ENCODE assay signal across 11 cellular contexts in genomic region chr22:37231406-37232139, GRCh38. TPM values are rescaled to one million over a fixed set of nuclear protein-coding genes. Genes with fewer than 3 reads are reported as not detected.
A peak's percentile ranks its signal among the peaks of the same experiment; 100 is the strongest.
DNase-seq lines count a peak whose midpoint lies in the region; ATAC-seq, FAIRE-seq and TF ChIP-seq lines count a peak whose summit lies in the region.
"Had no signal": no experiment of that assay in that cellular context is flagged by ENCODE, and none has a peak within 500 bp of the region (broad histone marks: within the 10 kb centered on the region; RNA-seq: fewer than 3 reads in every experiment).

No MANE protein-coding gene starts in this region.

- WGBS in H9 (ENCODE audit: extremely low coverage, insufficient read length, low lambda C conversion rate) = no CpG with 5 or more reads among the region's 21 CpGs
- WGBS in GM12878 (ENCODE audit: insufficient coverage, insufficient replicate concordance, low lambda C conversion rate, missing lambda C conversion rate) = 35% methylated on average over 16 of the region's 21 CpGs
- WGBS in tibial nerve, 2 donors = 74 to 77% methylated on average over 21 of the region's 21 CpGs

- TF ChIP-seq RAD21 in GM12878 (IDR thresholded peaks at IDR 0.05; ENCODE audit: insufficient read depth, low read depth, low read length) = no peak

- no peaks in the 10 kb centered on the region for H3K4me1 ChIP-seq in H9 (ENCODE audit: insufficient read depth, low read length)
- peaks cover 83% of the 10 kb centered on the region for H3K4me1 ChIP-seq in GM12878 (ENCODE audit: control insufficient read depth, insufficient read depth, low read length)
- no peaks in the 10 kb centered on the region for H3K4me1 ChIP-seq in GM23338 (ENCODE audit: insufficient read depth)
- H3K4me1 ChIP-seq in tibial nerve = peaks cover 0 to 38% (median 5%) of the 10 kb centered on the region in 4 donors

- intact Hi-C loops in GM12878 (cut with micrococcal nuclease; ENCODE audit: unreplicated experiment) = no loop called here

- no peak overlapping the region for H2BK15ac ChIP-seq in H9 (ENCODE audit: low read depth, low read length)

- no peaks in the 10 kb centered on the region for H4K20me1 ChIP-seq in H9 (ENCODE audit: control insufficient read depth, insufficient read depth, insufficient read length)
- H4K20me1 ChIP-seq in GM12878 (ENCODE audit: control insufficient read depth, insufficient read depth) = peaks cover 8% of the 10 kb centered on the region; the same call in 1 of the 2 replicates
- H4K20me1 ChIP-seq in GM23338 (replicated peaks; ENCODE audit: insufficient read depth) = no peaks in the 10 kb centered on the region

- H3K18ac ChIP-seq in H9 (ENCODE audit: insufficient read length, low read depth, low read length) = peak overlapping the region; percentile 52

- H3K56ac ChIP-seq in H9 (ENCODE audit: insufficient read length, low read depth, low read length) = no peak overlapping the region

- no peak overlapping the region; the same call in 1 of the 2 replicates for H3K14ac ChIP-seq in H9 (ENCODE audit: insufficient read depth, low read length)

- peaks cover 7 to 14% of the 10 kb centered on the region in 2 experiments for H3K4me1 Mint-ChIP-seq in H9
- H3K4me1 Mint-ChIP-seq in activated CD4-positive, alpha-beta T cell treated with anti-CD3 and anti-CD28 coated beads, Interleukin-2, amount 10 ng/mL, durations not matched to agents 7 days and 5 days = peaks cover 92% of the 10 kb centered on the region
- H3K4me1 Mint-ChIP-seq in GM23338 = peaks cover 8% of the 10 kb centered on the region

- peaks cover 41 to 51% of the 10 kb centered on the region in 2 experiments for H3K36me3 ChIP-seq in GM12878 (ENCODE audit: control insufficient read depth in 2 of 2, insufficient read depth in 2 of 2, low read length in 1 of 2)
- H3K36me3 ChIP-seq in GM23338 (ENCODE audit: insufficient read depth) = no peaks in the 10 kb centered on the region
- no peaks in the 10 kb centered on the region for H3K36me3 ChIP-seq in tibial nerve

- H3K9me3 ChIP-seq in H9 (ENCODE audit: control insufficient read depth, low read depth, low read length) (no peaks in the 10 kb centered on the region), GM12878 (replicated peaks; ENCODE audit: control insufficient read depth, insufficient read depth, low read length) (no peaks in the 10 kb centered on the region), tibial nerve (no peaks in the 10 kb centered on the region)

- POLR2A ChIA-PET in activated CD4-positive, alpha-beta T cell treated with anti-CD3 and anti-CD28 coated beads, Interleukin-2, amount 10 ng/mL, durations not matched to agents 7 days and 5 days (lab: Charles Lee) = interaction anchor here (0.9 to 2.0 kb wide), 2 partner anchors 10 to 11 kb away, joined by 4 to 5 read pairs; no protein-coding TSS in a partner anchor
- POLR2A ChIA-PET in GM12878 (lab: Charles Lee) = interaction anchor here (0.9 to 5.8 kb wide), 7 partner anchors 11 to 70 kb away, joined by 5 to 140 read pairs (median 9); partner anchors contain the start of gene RAC2

- no peak overlapping the region for H2BK120ac ChIP-seq in H9 (ENCODE audit: low read depth, low read length, poor library complexity, severe bottlenecking)

- SMC1A ChIA-PET in GM12878 (lab: Charles Lee; ENCODE audit: uncharacterized antibody, unreplicated experiment) = interaction anchor here (1.1 to 6.5 kb wide), 4 partner anchors 9 to 28 kb away, joined by 6 to 109 read pairs (median 46); partner anchors contain the start of gene RAC2

- H3K27me3 ChIP-seq in H9 (ENCODE audit: insufficient read depth, low read length) = no peaks in the 10 kb centered on the region
- H3K27me3 ChIP-seq in GM12878 (replicated peaks in 1 of 2; ENCODE audit: control insufficient read depth in 2 of 2, insufficient read depth in 2 of 2, low read length in 1 of 2) = no peaks in the 10 kb centered on the region
- no peaks in the 10 kb centered on the region for H3K27me3 ChIP-seq in GM23338 (ENCODE audit: insufficient read depth)
- H3K27me3 ChIP-seq in tibial nerve = peaks cover 0 to 56% of the 10 kb centered on the region in 2 donors

- H2BK12ac ChIP-seq in H9 (ENCODE audit: insufficient read length, low read depth, low read length) = no peak overlapping the region

- H3K23ac ChIP-seq in H9 (ENCODE audit: insufficient read length, low read depth, low read length) = no peak overlapping the region

- H3K4ac ChIP-seq in H9 (ENCODE audit: low read depth, low read length) = no peak overlapping the region

- H3K9ac ChIP-seq in H9 (ENCODE audit: extremely low read depth, insufficient read length, low read length) = no peak overlapping the region
- H3K9ac ChIP-seq in GM12878 (ENCODE audit: control insufficient read depth, insufficient read depth, low read length) = peak overlapping the region; percentile 31

- no peak overlapping the region for H4K5ac ChIP-seq in H9 (ENCODE audit: insufficient read length, low read depth, low read length)

- CTCF ChIA-PET in activated CD4-positive, alpha-beta T cell treated with anti-CD3 and anti-CD28 coated beads, Interleukin-2, amount 10 ng/mL, durations not matched to agents 7 days and 5 days (lab: Charles Lee) = interaction anchor here (0.6 to 7.1 kb wide), 3 partner anchors 11 to 185 kb away, joined by 4 to 80 read pairs (median 26); partner anchors contain the start of gene RAC2
- CTCF ChIA-PET in GM12878 (lab: Yijun Ruan, JAX) = interaction anchor here (1.9 to 5.3 kb wide), 7 partner anchors 8 to 70 kb away, joined by 9 to 84 read pairs (median 17); partner anchors contain the start of gene RAC2

- H2BK5ac ChIP-seq in H9 (ENCODE audit: insufficient read length, low read length) = no peak overlapping the region

- TF ChIP-seq POLR2A in GM12878 (IDR thresholded peaks at IDR 0.05; ENCODE audit: low read depth, low read length) (peak; percentile 48; the same call in 1 of the 2 replicates), tibial nerve (IDR thresholded peaks at IDR 0.05) (no peak)

- no peaks in the 10 kb centered on the region for H3K79me1 ChIP-seq in H9 (ENCODE audit: insufficient read depth, low read depth, low read length, poor library complexity, severe bottlenecking)

- H3F3A ChIP-seq in GM23338 (replicated peaks; ENCODE audit: low read depth) = no peaks in the 10 kb centered on the region

- in situ Hi-C loops in GM12878 (cut with MboI) (no loop called here), GM13977 (cut with MboI; ENCODE audit: low pct_unique_long_range_greater_than_20kb, low sequenced_read_pairs, unreplicated experiment) (no loop called here)

- RAD21 ChIA-PET in GM12878 (lab: Charles Lee; ENCODE audit: unreplicated experiment) = interaction anchor here (1.3 to 4.6 kb wide), 7 partner anchors 9 to 68 kb away, joined by 4 to 99 read pairs (median 21); partner anchors contain the start of gene RAC2

- no peak overlapping the region for H4K8ac ChIP-seq in H9 (replicated peaks; ENCODE audit: insufficient read length, low read depth, low read length)

- H2AK5ac ChIP-seq in H9 (ENCODE audit: insufficient read length, low read length) = no peak overlapping the region

- H2BK20ac ChIP-seq in H9 (ENCODE audit: low read depth, low read length, poor library complexity, severe bottlenecking) = no peak overlapping the region

- peak overlapping the region in 1 of 3 experiments; percentile 44; a peak in 2 of 7 replicates for H3K27ac Mint-ChIP-seq in H9
- H3K27ac Mint-ChIP-seq in activated CD4-positive, alpha-beta T cell treated with anti-CD3 and anti-CD28 coated beads, Interleukin-2, amount 10 ng/mL, durations not matched to agents 7 days and 5 days = peak overlapping the region; percentile 100
- no peak overlapping the region for H3K27ac Mint-ChIP-seq in GM23338

- H4K91ac ChIP-seq in H9 (ENCODE audit: insufficient read length, low read depth, low read length) = no peak overlapping the region

- H2AFZ ChIP-seq in H9 (ENCODE audit: low read length) (no peak overlapping the region), GM12878 (ENCODE audit: control insufficient read depth, low read depth, low read length) (no peak overlapping the region), GM23338 (no peak overlapping the region)

- H3K4me2 ChIP-seq in H9 (ENCODE audit: insufficient read depth, insufficient read length, low read length) = no peak overlapping the region
- H3K4me2 ChIP-seq in GM12878 (ENCODE audit: control insufficient read depth, insufficient read depth) = peak overlapping the region; percentile 79
- H3K4me2 ChIP-seq in GM23338 = no peak overlapping the region

- TF ChIP-seq CTCF in H9 (conservative IDR thresholded peaks at IDR 0.05) (no peak), GM12878 (IDR thresholded peaks at IDR 0.05 in 2 of 3, conservative IDR thresholded peaks at IDR 0.05 in 1 of 3; ENCODE audit: control insufficient read depth in 2 of 3, extremely low read depth in 1 of 3, insufficient read depth in 1 of 3, low read depth in 3 of 3, low read length in 3 of 3) (no peak), GM13977 (IDR thresholded peaks at IDR 0.05; ENCODE audit: extremely low read depth, insufficient read depth, missing control alignments) (no peak), GM23338 (conservative IDR thresholded peaks at IDR 0.05; ENCODE audit: low read depth in 2 of 2) (no peak), tibial nerve (IDR thresholded peaks at IDR 0.05) (no peak)

- H3T11ph ChIP-seq in H9 (ENCODE audit: low read length) = no peak overlapping the region

- no TSS peak for BruUV-seq in GM12878 (replicated peaks; lab: Mats Ljungman, UMichigan)

- H3K23me2 ChIP-seq in H9 (ENCODE audit: insufficient read length, low read depth, low read length, poor library complexity, severe bottlenecking) = no peaks in the 10 kb centered on the region

- ATAC-seq in GM12878 = no peak
- no peak for ATAC-seq in GM23338
- no peak for ATAC-seq in HG03175 (IDR thresholded peaks at IDR 0.05; ENCODE audit: unreplicated experiment)

- TF ChIP-seq EP300 in GM12878 (IDR thresholded peaks at IDR 0.05; ENCODE audit: borderline replicate concordance in 1 of 2, control insufficient read depth in 1 of 2, low read depth in 2 of 2, low read length in 2 of 2) (no peak), tibial nerve (IDR thresholded peaks at IDR 0.05) (no peak)

- H3K27me3 Mint-ChIP-seq in H9 (ENCODE audit: low read depth) = peaks cover 8% of the 10 kb centered on the region
- no peaks in the 10 kb centered on the region for H3K27me3 Mint-ChIP-seq in activated CD4-positive, alpha-beta T cell treated with anti-CD3 and anti-CD28 coated beads, Interleukin-2, amount 10 ng/mL, durations not matched to agents 7 days and 5 days
- H3K27me3 Mint-ChIP-seq in GM23338 (ENCODE audit: insufficient read depth, low read depth, poor library complexity) = peaks cover 11% of the 10 kb centered on the region

- H3K4me3 ChIP-seq in GM12878 (peak overlapping the region; percentile 31), GM23338 (no peak overlapping the region), tibial nerve (no peak overlapping the region)

- H3K4me3 Mint-ChIP-seq in H9 = no peak overlapping the region
- peak overlapping the region; percentile 76 for H3K4me3 Mint-ChIP-seq in activated CD4-positive, alpha-beta T cell treated with anti-CD3 and anti-CD28 coated beads, Interleukin-2, amount 10 ng/mL, durations not matched to agents 7 days and 5 days
- H3K4me3 Mint-ChIP-seq in GM23338 = no peak overlapping the region

- H3K36me3 Mint-ChIP-seq in H9 (ENCODE audit: insufficient read depth in 1 of 3, low read depth in 3 of 3) (no peaks in the 10 kb centered on the region), GM23338 (ENCODE audit: low read depth) (no peaks in the 10 kb centered on the region)
- H3K36me3 Mint-ChIP-seq in activated CD4-positive, alpha-beta T cell treated with anti-CD3 and anti-CD28 coated beads, Interleukin-2, amount 10 ng/mL, durations not matched to agents 7 days and 5 days (ENCODE audit: low read depth) = peaks cover 81% of the 10 kb centered on the region

- no peak for FAIRE-seq in GM12878 (lab: Jason Lieb, UNC)
- FAIRE-seq: endometrium had no signal

- H3K9me3 Mint-ChIP-seq in H9 = no peaks in the 10 kb centered on the region; a peak in 1 of 5 replicates
- no peaks in the 10 kb centered on the region for H3K9me3 Mint-ChIP-seq in activated CD4-positive, alpha-beta T cell treated with anti-CD3 and anti-CD28 coated beads, Interleukin-2, amount 10 ng/mL, durations not matched to agents 7 days and 5 days
- no peaks in the 10 kb centered on the region for H3K9me3 Mint-ChIP-seq in GM23338

- DNase-seq in H9 (no peak), GM12878 (ENCODE audit: low read depth, low spot score) (no peak), GM13977 (ENCODE audit: low spot score) (no peak), GM23338 (ENCODE audit: low spot score) (no peak), tibial nerve (ENCODE audit: low spot score in 2 of 2) (no peak)
- DNase-seq in activated CD4-positive, alpha-beta T cell treated with anti-CD3 and anti-CD28 coated beads, Interleukin-2, amount 10 ng/mL, durations not matched to agents 7 days and 5 days = peak; percentile 52
- DNase-seq in stimulated activated CD4-positive, alpha-beta T cell treated with anti-CD3 and anti-CD28 coated beads, Interleukin-1b, Interleukin-23, amount 100 ng/mL, for 48 hours = peak; percentile 65
- DNase-seq: NCI-H446 had no signal

- H3K27ac ChIP-seq in H9 (ENCODE audit: insufficient read length, low read depth, low read length) = no peak overlapping the region
- H3K27ac ChIP-seq in GM12878 (ENCODE audit: control insufficient read depth, insufficient read depth) = peak overlapping the region; percentile 100
- no peak overlapping the region for H3K27ac ChIP-seq in GM23338 (ENCODE audit: low read depth)
- H3K27ac ChIP-seq in tibial nerve = peak overlapping the region in 1 of 4 donors; percentile 45

- no peaks in the 10 kb centered on the region for H3K9me2 ChIP-seq in GM23338 (ENCODE audit: insufficient read depth)

- H3K79me2 ChIP-seq in H9 (ENCODE audit: insufficient read depth, low read length) (no peaks in the 10 kb centered on the region), GM12878 (ENCODE audit: control insufficient read depth, insufficient read depth, low read length) (peaks cover 55% of the 10 kb centered on the region), GM23338 (replicated peaks; ENCODE audit: insufficient read depth) (no peaks in the 10 kb centered on the region)

RNA-seq across cellular contexts. Expression of gene RAC2, which starts 12.5 kb away (rescaled TPM):
- 2.5 and 2.8 TPM in 2 replicates for total RNA-seq in H9 (2021)
- 1,000 to 10,000 TPM; 1,015 to 1,117 TPM for total RNA-seq in activated CD4-positive, alpha-beta T cell treated with anti-CD3 and anti-CD28 coated beads, Interleukin-2, amount 10 ng/mL, durations not matched to agents 7 days and 5 days
- total RNA-seq in GM12878 (2013; cell fraction: nucleolus; rRNA removed) = 143 and 150 TPM in 2 replicates
- 251 and 282 TPM in 2 replicates for total RNA-seq in GM12878 (2014; rRNA removed)
- 135 and 149 TPM in 2 replicates for total RNA-seq in GM12878 (2014; rRNA removed; fragmentation: Illumina TruSeq; extraction: Trizol)
- 382 and 386 TPM in 2 replicates for total RNA-seq in GM12878 (2021)
- 314 TPM for polyA plus RNA-seq in GM12878 (2011; ENCODE audit: low read depth)
- 84.4 and 296 TPM in 2 replicates for polyA plus RNA-seq in GM12878 (2011; rRNA removed)
- 317 and 416 TPM in 2 replicates for polyA plus RNA-seq in GM12878 (2011; cell fraction: cytosol; rRNA removed)
- polyA plus RNA-seq in GM12878 (2011; cell fraction: nucleus; rRNA removed) = 561 and 566 TPM in 2 replicates
- 512 and 607 TPM in 2 replicates for polyA plus RNA-seq in GM12878 (2012)
- polyA plus RNA-seq in GM12878 (2014; fragmentation: Illumina TruSeq; extraction: Trizol) = 166 and 339 TPM in 2 replicates
- polyA plus RNA-seq in GM12878 (2014; fragmentation: Nextera tagmentation; extraction: Ambion mirVana) = 100 to 1,000 TPM; 102 to 108 TPM
- polyA plus RNA-seq in GM12878 (2014; rRNA removed) = 313 and 369 TPM in 2 replicates
- 100 to 1,000 TPM; 320 to 330 TPM for polyA plus RNA-seq in GM12878 (2016; fragmentation: Nextera tagmentation; extraction: Ambion mirVana)
- polyA minus RNA-seq in GM12878 (2011; rRNA and poly(A)+ RNA removed) = 200 and 233 TPM in 2 replicates
- polyA minus RNA-seq in GM12878 (2011; cell fraction: cytosol; rRNA and poly(A)+ RNA removed) = 155 and 158 TPM in 2 replicates
- polyA minus RNA-seq in GM12878 (2011; cell fraction: nucleus; rRNA and poly(A)+ RNA removed) = 185 and 303 TPM in 2 replicates
- total RNA-seq in GM23338 (2014; rRNA removed; shearing (Covaris generic)) = 2.7 and 3.8 TPM in 2 replicates
- 2.4 and 3.1 TPM in 2 replicates for polyA plus RNA-seq in GM23338 (2016; fragmentation: Nextera tagmentation; extraction: Ambion mirVana)
- total RNA-seq in tibial nerve = 10 to 100 TPM in 1 of 4 donors, 1 to 10 TPM in 3; 6.3 to 18.6 (median 7.8) TPM

RNA-seq across cellular contexts. Expression of gene SSTR3, which starts 19.3 kb away (rescaled TPM):
- total RNA-seq in H9 (2021) (0.68 and 0.72 TPM in 2 replicates), GM12878 (2014; rRNA removed) (3.6 and 4.5 TPM in 2 replicates), GM12878 (2014; rRNA removed; fragmentation: Illumina TruSeq; extraction: Trizol) (2.5 and 2.8 TPM in 2 replicates), GM12878 (2021) (4.5 TPM in 2 replicates), tibial nerve (not detected)
- 10 to 100 TPM; 10.1 to 10.2 TPM for total RNA-seq in activated CD4-positive, alpha-beta T cell treated with anti-CD3 and anti-CD28 coated beads, Interleukin-2, amount 10 ng/mL, durations not matched to agents 7 days and 5 days
- total RNA-seq in GM12878 (2013; cell fraction: nucleolus; rRNA removed) = 12.3 and 12.5 TPM in 2 replicates
- 2.6 TPM for polyA plus RNA-seq in GM12878 (2011; ENCODE audit: low read depth)
- polyA plus RNA-seq in GM12878 (2011; rRNA removed) (3.6 and 4.3 TPM in 2 replicates), GM12878 (2014; fragmentation: Illumina TruSeq; extraction: Trizol) (1.6 and 2.3 TPM in 2 replicates), GM12878 (2014; fragmentation: Nextera tagmentation; extraction: Ambion mirVana) (under 1 TPM; 0.03 to 0.46 TPM), GM12878 (2014; rRNA removed) (4.0 and 4.3 TPM in 2 replicates), GM12878 (2016; fragmentation: Nextera tagmentation; extraction: Ambion mirVana) (1 to 10 TPM in 1 of 2 experiments, under 1 TPM in 1; 0.74 to 1.2 TPM), GM23338 (2016; fragmentation: Nextera tagmentation; extraction: Ambion mirVana) (0.10 TPM in 1 of 2 replicates, not detected in the other)
- polyA plus RNA-seq in GM12878 (2011; cell fraction: cytosol; rRNA removed) = 4.7 and 5.3 TPM in 2 replicates
- 10.9 and 11.1 TPM in 2 replicates for polyA plus RNA-seq in GM12878 (2011; cell fraction: nucleus; rRNA removed)
- 5.5 and 6.9 TPM in 2 replicates for polyA plus RNA-seq in GM12878 (2012)
- 6.1 and 11.3 TPM in 2 replicates for polyA minus RNA-seq in GM12878 (2011; rRNA and poly(A)+ RNA removed)
- 2.7 and 3.5 TPM in 2 replicates for polyA minus RNA-seq in GM12878 (2011; cell fraction: cytosol; rRNA and poly(A)+ RNA removed)
- polyA minus RNA-seq in GM12878 (2011; cell fraction: nucleus; rRNA and poly(A)+ RNA removed) = 3.1 and 4.2 TPM in 2 replicates
- total RNA-seq in GM23338 (2014; rRNA removed; shearing (Covaris generic)) = 0.04 and 0.66 TPM in 2 replicates
- total RNA-seq: subcutaneous adipose tissue had no signal

RNA-seq across cellular contexts. Expression of gene C1QTNF6, which starts 43.5 kb away (rescaled TPM):
- total RNA-seq in H9 (2021) = 3.8 and 5.0 TPM in 2 replicates
- total RNA-seq in activated CD4-positive, alpha-beta T cell treated with anti-CD3 and anti-CD28 coated beads, Interleukin-2, amount 10 ng/mL, durations not matched to agents 7 days and 5 days = 1 to 10 TPM; 7.6 to 8.3 TPM
- total RNA-seq in GM12878 (2013; cell fraction: nucleolus; rRNA removed) = 23.7 and 26.2 TPM in 2 replicates
- total RNA-seq in GM12878 (2014; rRNA removed) = 1.1 and 1.3 TPM in 2 replicates
- total RNA-seq in GM12878 (2014; rRNA removed; fragmentation: Illumina TruSeq; extraction: Trizol) = 1.6 and 1.7 TPM in 2 replicates
- total RNA-seq in GM12878 (2021) = 2.1 and 2.4 TPM in 2 replicates
- polyA plus RNA-seq in GM12878 (2011; ENCODE audit: low read depth) = 2.3 TPM
- polyA plus RNA-seq in GM12878 (2011; rRNA removed) = 3.9 and 4.1 TPM in 2 replicates
- polyA plus RNA-seq in GM12878 (2011; cell fraction: cytosol; rRNA removed) = 4.7 and 5.2 TPM in 2 replicates
- 23.6 and 35.1 TPM in 2 replicates for polyA plus RNA-seq in GM12878 (2011; cell fraction: nucleus; rRNA removed)
- polyA plus RNA-seq in GM12878 (2012) = 3.4 and 3.7 TPM in 2 replicates
- polyA plus RNA-seq in GM12878 (2014; fragmentation: Illumina TruSeq; extraction: Trizol) = 1.1 and 1.5 TPM in 2 replicates
- polyA plus RNA-seq in GM12878 (2014; fragmentation: Nextera tagmentation; extraction: Ambion mirVana) = under 1 TPM; 0.16 to 0.18 TPM
- polyA plus RNA-seq in GM12878 (2014; rRNA removed) = 2.5 and 2.7 TPM in 2 replicates
- polyA plus RNA-seq in GM12878 (2016; fragmentation: Nextera tagmentation; extraction: Ambion mirVana) = 1 to 10 TPM in 1 of 2 experiments, under 1 TPM in 1; 0.99 to 1.1 TPM
- 5.9 and 8.9 TPM in 2 replicates for polyA minus RNA-seq in GM12878 (2011; rRNA and poly(A)+ RNA removed)
- polyA minus RNA-seq in GM12878 (2011; cell fraction: cytosol; rRNA and poly(A)+ RNA removed) = 2.8 and 4.1 TPM in 2 replicates
- polyA minus RNA-seq in GM12878 (2011; cell fraction: nucleus; rRNA and poly(A)+ RNA removed) = 14.0 and 16.0 TPM in 2 replicates
- total RNA-seq in GM23338 (2014; rRNA removed; shearing (Covaris generic)) = 2.3 and 2.6 TPM in 2 replicates
- polyA plus RNA-seq in GM23338 (2016; fragmentation: Nextera tagmentation; extraction: Ambion mirVana) = 0.97 and 1.7 TPM in 2 replicates
- total RNA-seq in tibial nerve = 1 to 10 TPM; 2.6 to 3.9 (median 3.4) TPM

RNA-seq across cellular contexts. Expression of gene CYTH4, which starts 50.7 kb away (rescaled TPM):
- total RNA-seq in H9 (2021) = not detected in 2 replicates
- total RNA-seq in activated CD4-positive, alpha-beta T cell treated with anti-CD3 and anti-CD28 coated beads, Interleukin-2, amount 10 ng/mL, durations not matched to agents 7 days and 5 days = 100 to 1,000 TPM; 106 to 110 TPM
- total RNA-seq in GM12878 (2013; cell fraction: nucleolus; rRNA removed) = 94.2 and 114 TPM in 2 replicates
- total RNA-seq in GM12878 (2014; rRNA removed) = 23.2 TPM in 2 replicates
- 17.2 and 18.3 TPM in 2 replicates for total RNA-seq in GM12878 (2014; rRNA removed; fragmentation: Illumina TruSeq; extraction: Trizol)
- total RNA-seq in GM12878 (2021) = 25.8 and 26.0 TPM in 2 replicates
- 7.0 TPM for polyA plus RNA-seq in GM12878 (2011; ENCODE audit: low read depth)
- 19.4 and 24.1 TPM in 2 replicates for polyA plus RNA-seq in GM12878 (2011; rRNA removed)
- polyA plus RNA-seq in GM12878 (2011; cell fraction: cytosol; rRNA removed) = 22.7 and 30.1 TPM in 2 replicates
- polyA plus RNA-seq in GM12878 (2011; cell fraction: nucleus; rRNA removed) = 148 and 167 TPM in 2 replicates
- polyA plus RNA-seq in GM12878 (2012) = 15.7 and 21.2 TPM in 2 replicates
- polyA plus RNA-seq in GM12878 (2014; fragmentation: Illumina TruSeq; extraction: Trizol) = 9.1 and 16.6 TPM in 2 replicates
- polyA plus RNA-seq in GM12878 (2014; fragmentation: Nextera tagmentation; extraction: Ambion mirVana) = 1 to 10 TPM; 1.5 to 1.8 TPM
- 23.6 and 27.3 TPM in 2 replicates for polyA plus RNA-seq in GM12878 (2014; rRNA removed)
- 10 to 100 TPM; 12.4 TPM for polyA plus RNA-seq in GM12878 (2016; fragmentation: Nextera tagmentation; extraction: Ambion mirVana)
- 14.9 and 23.6 TPM in 2 replicates for polyA minus RNA-seq in GM12878 (2011; rRNA and poly(A)+ RNA removed)
- 5.5 and 6.7 TPM in 2 replicates for polyA minus RNA-seq in GM12878 (2011; cell fraction: cytosol; rRNA and poly(A)+ RNA removed)
- 23.1 and 31.4 TPM in 2 replicates for polyA minus RNA-seq in GM12878 (2011; cell fraction: nucleus; rRNA and poly(A)+ RNA removed)
- not detected in 2 replicates for total RNA-seq in GM23338 (2014; rRNA removed; shearing (Covaris generic))
- polyA plus RNA-seq in GM23338 (2016; fragmentation: Nextera tagmentation; extraction: Ambion mirVana) = not detected in 2 replicates
- total RNA-seq in tibial nerve = 10 to 100 TPM in 3 of 4 donors, 1 to 10 TPM in 1; 7.7 to 27.3 (median 19.0) TPM

Comparison
In these comparisons a context has a peak if more than half of its experiments do, and no peak if none do; other contexts are left out.
1. DNase-seq: peak in activated CD4-positive, alpha-beta T cell treated with anti-CD3 and anti-CD28 coated beads, Interleukin-2, amount 10 ng/mL, durations not matched to agents 7 days and 5 days (single experiment) and stimulated activated CD4-positive, alpha-beta T cell treated with anti-CD3 and anti-CD28 coated beads, Interleukin-1b, Interleukin-23, amount 100 ng/mL, for 48 hours (single experiment); none in H9 (single experiment), GM12878 (single experiment), GM13977 (single experiment), GM23338 (single experiment) and tibial nerve (0 of 2).
2. RNA of gene RAC2, which starts 12.5 kb away (total RNA-seq): 1,015 to 1,117 TPM in activated CD4-positive, alpha-beta T cell treated with anti-CD3 and anti-CD28 coated beads, Interleukin-2, amount 10 ng/mL, durations not matched to agents 7 days and 5 days and 135 to 386 TPM in GM12878; 6.3 to 18.6 TPM in tibial nerve, 2.5 to 2.8 TPM in H9 and 2.7 to 3.8 TPM in GM23338; every median in the first group is over 4 times any median in the second.